In genomic region chr6:134316733-134317431, GRCh38 we compare ENCODE assay signal across 7 cellular contexts. TPM values are rescaled to one million over a fixed set of nuclear protein-coding genes. Genes with fewer than 3 reads are reported as not detected.
DNase-seq lines count a peak whose midpoint lies in the region; ATAC-seq and TF ChIP-seq lines count a peak whose summit lies in the region.

No MANE protein-coding gene starts in this region.

- H3K36me3 Mint-ChIP-seq in progenitor cell of endocrine pancreas (ENCODE audit: insufficient read depth), result no peaks in the 10 kb centered on the region

- H3K9ac ChIP-seq in ES-I3 (ENCODE audit: low read depth, low read length), result peak overlapping the region; percentile 55; the same call in 1 of the 2 replicates

- no peaks in the 10 kb centered on the region for H3K36me3 ChIP-seq in ES-I3 (ENCODE audit: insufficient read depth, low read length)
- H3K36me3 ChIP-seq in gastrocnemius medialis, result no peaks in the 10 kb centered on the region

- H3K27me3 Mint-ChIP-seq in progenitor cell of endocrine pancreas, result peaks cover 55% of the 10 kb centered on the region

- TF ChIP-seq POLR2A in gastrocnemius medialis (IDR thresholded peaks at IDR 0.05), result no peak

- H3K9me3 ChIP-seq in ES-I3 (ENCODE audit: control insufficient read depth, insufficient read depth, low read length) (no peaks in the 10 kb centered on the region), gastrocnemius medialis (no peaks in the 10 kb centered on the region)

- in situ Hi-C loops in gastrocnemius medialis (cut with MboI; ENCODE audit: low sequenced_read_pairs in 4 of 4), result no loop called here

- TF ChIP-seq CTCF in gastrocnemius medialis (IDR thresholded peaks at IDR 0.05 in 4 of 5, conservative IDR thresholded peaks at IDR 0.05 in 1 of 5) (no peak), progenitor cell of endocrine pancreas (IDR thresholded peaks at IDR 0.05; ENCODE audit: unreplicated experiment) (no peak)

- ATAC-seq in SK-N-SH treated with all-trans-retinoic acid at 6 μM for 48 hours (peak; percentile 4), gastrocnemius medialis (no peak), GM19397 (IDR thresholded peaks at IDR 0.05; ENCODE audit: unreplicated experiment) (no peak)

- DNase-seq in fibroblast of peridontal ligament (ENCODE audit: extremely low read depth) (peak; percentile 25), gastrocnemius medialis (no peak), NCI-H526 treated with DMSO at 0.1 percent for 48 hours (lab: John Stamatoyannopoulos, UW) (no peak), progenitor cell of endocrine pancreas (ENCODE audit: low spot score, unreplicated experiment) (no peak)

- no peak overlapping the region for H3K4me3 Mint-ChIP-seq in progenitor cell of endocrine pancreas (ENCODE audit: low read depth)

- H3K27ac ChIP-seq in gastrocnemius medialis, result no peak overlapping the region

- no peaks in the 10 kb centered on the region for H3K9me3 Mint-ChIP-seq in progenitor cell of endocrine pancreas (ENCODE audit: low read depth)

- H3K4me1 Mint-ChIP-seq in progenitor cell of endocrine pancreas (ENCODE audit: low read depth), result peaks cover 9% of the 10 kb centered on the region

- no peak overlapping the region for H3K27ac Mint-ChIP-seq in progenitor cell of endocrine pancreas

- H3K4me1 ChIP-seq in ES-I3 (ENCODE audit: insufficient read depth, low read length) (peaks cover 23% of the 10 kb centered on the region), gastrocnemius medialis (peaks cover 4 to 15% of the 10 kb centered on the region in 2 donors)

- no peaks in the 10 kb centered on the region for H3K27me3 ChIP-seq in gastrocnemius medialis

- intact Hi-C loops in gastrocnemius medialis (cut with DNase I; ENCODE audit: low total_unique reads), result no loop called here

- H3K4me3 ChIP-seq in gastrocnemius medialis, result peak overlapping the region; percentile 47 to 74 (median 56)

TF ChIP-seq in SK-N-SH treated with all-trans-retinoic acid at 6 μM for 48 hours, 23 proteins besides CTCF, POLR2A, EP300 and RAD21:
- TF ChIP-seq ISL1 (CRISPR knock-in tag; IDR thresholded peaks at IDR 0.05) (no peak), ZNF8 (CRISPR knock-in tag; IDR thresholded peaks at IDR 0.05) (no peak)

RNA-seq across cellular contexts. Expression of gene SGK1, which starts 1.0 kb away (rescaled TPM):
- total RNA-seq in gastrocnemius medialis (100 to 1,000 TPM in 1 of 4 donors, 10 to 100 TPM in 3; 43.7 to 100 (median 56.2) TPM), progenitor cell of endocrine pancreas (13.9 and 17.8 TPM in 2 replicates)
